In the genomic region with DNA sequence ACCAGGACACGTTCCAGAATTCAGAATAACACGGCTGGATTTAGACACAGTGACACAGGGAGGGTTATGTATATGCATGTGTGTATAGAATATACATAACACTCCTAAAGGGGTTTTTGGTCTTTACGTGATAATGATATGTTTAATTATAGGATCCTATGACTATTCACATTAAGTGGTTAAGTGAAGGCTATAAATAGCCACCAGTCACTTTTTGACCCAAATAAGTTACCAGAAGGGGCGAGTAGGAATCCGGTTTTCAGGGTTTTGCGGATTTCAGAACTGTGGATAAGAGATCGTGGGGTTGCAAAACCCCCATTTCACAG, we compare ENCODE assay signal across 8 cellular contexts. TPM values are rescaled to one million over a fixed set of nuclear protein-coding genes. Genes with fewer than 3 reads are reported as not detected.
DNase-seq lines count a peak whose midpoint lies in the region; ATAC-seq, FAIRE-seq and TF ChIP-seq lines count a peak whose summit lies in the region.

No MANE protein-coding gene starts in this region.

- no peaks in the 10 kb centered on the region for H3K36me3 ChIP-seq in Panc1 (ENCODE audit: control insufficient read depth, insufficient read depth, low read length)
- H3K36me3 ChIP-seq in fibroblast of lung (ENCODE audit: control insufficient read depth, insufficient read depth, low read length), result peaks cover 8% of the 10 kb centered on the region
- peaks cover 0 to 9% of the 10 kb centered on the region in 2 donors for H3K36me3 ChIP-seq in small intestine (ENCODE audit: control insufficient read depth in 2 of 2, insufficient read depth in 2 of 2, low read length in 2 of 2)

- no peak for DNase-seq in Panc1 (ENCODE audit: low read depth, low spot score)
- no peak for DNase-seq in fibroblast of lung (ENCODE audit: low read depth in 2 of 2)
- DNase-seq in small intestine, result no peak
- DNase-seq in Kasumi-1 (lab: John Stamatoyannopoulos, UW), result no peak
- no peak for DNase-seq in head of caudate nucleus

- H4K20me1 ChIP-seq in fibroblast of lung (ENCODE audit: control insufficient read depth, extremely low read depth, insufficient read depth, low read length), result no peaks in the 10 kb centered on the region

- CTCF ChIA-PET in Panc1 (lab: Charles Lee), result interaction anchor here (0.7 to 1.2 kb wide), 2 partner anchors 13 to 322 kb away, joined by 4 to 15 read pairs; no protein-coding TSS in a partner anchor

- H3K4me1 ChIP-seq in Panc1 (ENCODE audit: control insufficient read depth, insufficient read depth, low read length), result no peaks in the 10 kb centered on the region
- H3K4me1 ChIP-seq in fibroblast of lung (ENCODE audit: control insufficient read depth, extremely low read depth, insufficient read depth, low read length), result peaks cover 10% of the 10 kb centered on the region
- H3K4me1 ChIP-seq in small intestine (ENCODE audit: control insufficient read depth in 2 of 2, insufficient read depth in 1 of 2, low read depth in 1 of 2, low read length in 1 of 2), result no peaks in the 10 kb centered on the region

- H3K27ac ChIP-seq in Panc1 (ENCODE audit: low read length) (peak overlapping the region; percentile 66; the same call in 1 of the 2 replicates), fibroblast of lung (ENCODE audit: insufficient read depth, low read length) (no peak overlapping the region), small intestine (ENCODE audit: low read depth in 1 of 2, low read length in 1 of 2) (peak overlapping the region; percentile 58 to 82)

- H3K4me3 ChIP-seq in GM08714 (ENCODE audit: low read length) (peak overlapping the region; percentile 25; the same call in 1 of the 2 replicates), Panc1 (ENCODE audit: low read depth in 2 of 2, low read length in 2 of 2) (peak overlapping the region; percentile 41 to 61), fibroblast of lung (replicated peaks in 1 of 4; ENCODE audit: control extremely low read depth in 1 of 4, insufficient read depth in 1 of 4, low read depth in 3 of 4, low read length in 4 of 4) (peak overlapping the region in 1 of 4 experiments; percentile 45), small intestine (ENCODE audit: low read depth in 1 of 2, low read length in 2 of 2) (no peak overlapping the region)

- POLR2A ChIA-PET in Panc1 (lab: Charles Lee), result no interaction called here

- peak overlapping the region; percentile 24 for H2AFZ ChIP-seq in fibroblast of lung (ENCODE audit: low read length)

- H3K9ac ChIP-seq in fibroblast of lung (ENCODE audit: insufficient read depth, low read length), result peak overlapping the region; percentile 13

- in situ Hi-C loops in Panc1 (cut with HindIII; ENCODE audit: low pct_unique_long_range_greater_than_20kb, low sequenced_read_pairs), result no loop called here

- H3K4me2 ChIP-seq in fibroblast of lung (ENCODE audit: extremely low read depth, insufficient read depth, low read length), result peak overlapping the region; percentile 59

- WGBS in small intestine, 3 donors, result 36 to 43% (median 37%) methylated on average over 7 of the region's 7 CpGs

- H3K9me3 ChIP-seq in Panc1 (ENCODE audit: control insufficient read depth, insufficient read depth, low read depth, low read length), result no peaks in the 10 kb centered on the region
- H3K9me3 ChIP-seq in fibroblast of lung (ENCODE audit: control insufficient read depth, insufficient read depth, low read depth, low read length), result no peaks in the 10 kb centered on the region
- H3K9me3 ChIP-seq in small intestine (ENCODE audit: control insufficient read depth, low read depth), result no peaks in the 10 kb centered on the region

- H3K79me2 ChIP-seq in fibroblast of lung (ENCODE audit: control insufficient read depth, insufficient read depth, low read length), result no peaks in the 10 kb centered on the region

- BruUV-seq in Panc1 (replicated peaks; lab: Mats Ljungman, UMichigan), result no TSS peak

- FAIRE-seq in small intestine (lab: Jason Lieb, UNC), result no peak

- intact Hi-C loops in Panc1 (cut with micrococcal nuclease; ENCODE audit: unreplicated experiment) (no loop called here), head of caudate nucleus (cut with DNase I) (loop anchor here (10.0 kb wide), 1 partner anchor 161 kb away; the partner anchor contains the start of gene OLFM2)

- H3K27me3 ChIP-seq in Panc1 (ENCODE audit: control insufficient read depth, insufficient read depth, low read length) (no peaks in the 10 kb centered on the region), fibroblast of lung (ENCODE audit: control insufficient read depth, insufficient read depth, low read length) (no peaks in the 10 kb centered on the region), small intestine (ENCODE audit: control insufficient read depth in 2 of 2, insufficient read depth in 2 of 2, low read length in 2 of 2) (no peaks in the 10 kb centered on the region)

- ATAC-seq in Panc1, result no peak
- ATAC-seq in GM18873 (IDR thresholded peaks at IDR 0.05; ENCODE audit: low FRiP score, unreplicated experiment), result no peak
- no peak for ATAC-seq in GM18519 (IDR thresholded peaks at IDR 0.05; ENCODE audit: low FRiP score, unreplicated experiment)

- no peak for TF ChIP-seq CTCF in Panc1 (IDR thresholded peaks at IDR 0.05)
- TF ChIP-seq CTCF in fibroblast of lung (conservative IDR thresholded peaks at IDR 0.05 in 1 of 2, IDR thresholded peaks at IDR 0.05 in 1 of 2; ENCODE audit: low read depth in 1 of 2, low read length in 2 of 2), result no peak

RNA-seq across cellular contexts. Expression of gene ANGPTL6, which starts 6.9 kb away (rescaled TPM):
- total RNA-seq in Panc1 (2021; ENCODE audit: unreplicated experiment) (0.74 TPM), fibroblast of lung (0.26 and 0.33 TPM in 2 replicates)
- 0.87 TPM for polyA plus RNA-seq in Panc1 (2012; ENCODE audit: insufficient read length)
- polyA plus RNA-seq in fibroblast of lung (0.12 and 0.14 TPM in 2 replicates), small intestine (under 1 TPM; 0.45 to 0.72 (median 0.54) TPM)
- polyA plus RNA-seq in fibroblast of lung (2012), result 0.15 and 0.16 TPM in 2 replicates
- 0.44 TPM in 1 of 2 replicates, not detected in the other for polyA minus RNA-seq in fibroblast of lung (ENCODE audit: low replicate concordance)

RNA-seq across cellular contexts. Expression of gene SHFL, which starts 9.5 kb away (rescaled TPM):
- 17.4 TPM for total RNA-seq in Panc1 (2021; ENCODE audit: unreplicated experiment)
- polyA plus RNA-seq in Panc1 (2012; ENCODE audit: insufficient read length), result 21.7 TPM
- total RNA-seq in fibroblast of lung, result 25.7 and 29.4 TPM in 2 replicates
- 17.0 and 29.0 TPM in 2 replicates for polyA plus RNA-seq in fibroblast of lung
- polyA plus RNA-seq in fibroblast of lung (2012), result 20.6 and 28.2 TPM in 2 replicates
- polyA minus RNA-seq in fibroblast of lung (ENCODE audit: low replicate concordance), result 14.5 and 15.7 TPM in 2 replicates
- 10 to 100 TPM; 32.5 to 60.8 (median 40.5) TPM for polyA plus RNA-seq in small intestine

RNA-seq across cellular contexts. Expression of gene PPAN, which starts 10.6 kb away (rescaled TPM):
- total RNA-seq in Panc1 (2021; ENCODE audit: unreplicated experiment), result 63.3 TPM
- 72.0 TPM for polyA plus RNA-seq in Panc1 (2012; ENCODE audit: insufficient read length)
- 22.6 and 26.5 TPM in 2 replicates for total RNA-seq in fibroblast of lung
- 15.3 and 19.7 TPM in 2 replicates for polyA plus RNA-seq in fibroblast of lung
- polyA plus RNA-seq in fibroblast of lung (2012), result 23.1 and 33.0 TPM in 2 replicates
- polyA minus RNA-seq in fibroblast of lung (ENCODE audit: low replicate concordance), result 54.1 and 151 TPM in 2 replicates
- polyA plus RNA-seq in small intestine, result 10 to 100 TPM; 26.2 to 48.3 (median 37.3) TPM

RNA-seq across cellular contexts. Expression of gene P2RY11, which starts 15.9 kb away (rescaled TPM):
- total RNA-seq in Panc1 (2021; ENCODE audit: unreplicated experiment) (12.5 TPM), fibroblast of lung (2.6 and 3.3 TPM in 2 replicates)
- polyA plus RNA-seq in Panc1 (2012; ENCODE audit: insufficient read length), result 18.5 TPM
- polyA plus RNA-seq in fibroblast of lung (0.68 and 0.88 TPM in 2 replicates), small intestine (10 to 100 TPM in 1 of 3 donors, 1 to 10 TPM in 2; 3.8 to 14.6 (median 6.3) TPM)
- 2.8 and 3.2 TPM in 2 replicates for polyA plus RNA-seq in fibroblast of lung (2012)
- polyA minus RNA-seq in fibroblast of lung (ENCODE audit: low replicate concordance), result 0.96 and 8.7 TPM in 2 replicates

RNA-seq across cellular contexts. Expression of gene EIF3G, which starts 24.1 kb away (rescaled TPM):
- total RNA-seq in Panc1 (2021; ENCODE audit: unreplicated experiment) (233 TPM), fibroblast of lung (296 and 385 TPM in 2 replicates)
- 320 TPM for polyA plus RNA-seq in Panc1 (2012; ENCODE audit: insufficient read length)
- polyA plus RNA-seq in fibroblast of lung (169 and 236 TPM in 2 replicates), small intestine (100 to 1,000 TPM; 138 to 218 (median 213) TPM)
- polyA plus RNA-seq in fibroblast of lung (2012), result 190 and 275 TPM in 2 replicates
- polyA minus RNA-seq in fibroblast of lung (ENCODE audit: low replicate concordance), result 106 and 110 TPM in 2 replicates

Comparison
In these comparisons a context has a peak if more than half of its experiments do, and no peak if none do; other contexts are left out.
1. H3K4me3 ChIP-seq: peak in GM08714 (single experiment) and Panc1 (2 of 2); none in small intestine (0 of 2).